In the genomic region with DNA sequence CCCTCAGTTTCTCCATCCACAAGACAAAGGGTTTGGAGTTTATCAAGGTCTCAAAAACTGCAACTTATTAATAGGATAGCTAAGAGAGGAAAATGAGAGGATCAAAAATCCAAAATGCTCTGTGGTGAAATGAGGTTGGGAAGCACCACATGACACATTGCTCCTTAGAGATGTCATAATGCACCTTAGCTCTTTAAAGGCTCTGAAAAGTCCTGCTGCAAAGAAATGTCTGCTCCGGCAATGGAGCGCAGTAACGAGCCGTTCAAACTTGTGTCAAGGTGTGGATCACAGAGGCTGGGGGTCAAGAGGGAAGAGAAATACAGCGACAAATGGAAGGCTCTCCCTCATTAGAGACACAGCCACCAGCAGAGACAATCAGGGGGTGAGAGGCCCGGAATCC, we compare ENCODE assay signal across 2 cellular contexts.
TF ChIP-seq lines count a peak whose summit lies in the region.

No MANE protein-coding gene starts in this region.

TF ChIP-seq in A549, 52 proteins besides CTCF, POLR2A, EP300 and RAD21 (continued from another document):
- TF ChIP-seq FOSL2 (IDR thresholded peaks at IDR 0.05) (no peak), FOSL2 (CRISPR knock-in tag; IDR thresholded peaks at IDR 0.05) (no peak), SREBF2 (IDR thresholded peaks at IDR 0.05) (no peak), NR3C1 (IDR thresholded peaks at IDR 0.05) (no peak), CEBPB (IDR thresholded peaks at IDR 0.05) (no peak)
- TF ChIP-seq, protein P1, sequence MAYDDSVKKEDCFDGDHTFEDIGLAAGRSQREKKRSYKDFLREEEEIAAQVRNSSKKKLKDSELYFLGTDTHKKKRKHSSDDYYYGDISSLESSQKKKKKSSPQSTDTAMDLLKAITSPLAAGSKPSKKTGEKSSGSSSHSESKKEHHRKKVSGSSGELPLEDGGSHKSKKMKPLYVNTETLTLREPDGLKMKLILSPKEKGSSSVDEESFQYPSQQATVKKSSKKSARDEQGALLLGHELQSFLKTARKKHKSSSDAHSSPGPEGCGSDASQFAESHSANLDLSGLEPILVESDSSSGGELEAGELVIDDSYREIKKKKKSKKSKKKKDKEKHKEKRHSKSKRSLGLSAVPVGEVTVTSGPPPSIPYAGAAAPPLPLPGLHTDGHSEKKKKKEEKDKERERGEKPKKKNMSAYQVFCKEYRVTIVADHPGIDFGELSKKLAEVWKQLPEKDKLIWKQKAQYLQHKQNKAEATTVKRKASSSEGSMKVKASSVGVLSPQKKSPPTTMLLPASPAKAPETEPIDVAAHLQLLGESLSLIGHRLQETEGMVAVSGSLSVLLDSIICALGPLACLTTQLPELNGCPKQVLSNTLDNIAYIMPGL (CRISPR knock-in tag; IDR thresholded peaks at IDR 0.05; ENCODE audit: borderline replicate concordance), result no peak
- TF ChIP-seq, protein P2, sequence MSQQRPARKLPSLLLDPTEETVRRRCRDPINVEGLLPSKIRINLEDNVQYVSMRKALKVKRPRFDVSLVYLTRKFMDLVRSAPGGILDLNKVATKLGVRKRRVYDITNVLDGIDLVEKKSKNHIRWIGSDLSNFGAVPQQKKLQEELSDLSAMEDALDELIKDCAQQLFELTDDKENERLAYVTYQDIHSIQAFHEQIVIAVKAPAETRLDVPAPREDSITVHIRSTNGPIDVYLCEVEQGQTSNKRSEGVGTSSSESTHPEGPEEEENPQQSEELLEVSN (IDR thresholded peaks at IDR 0.05; ENCODE audit: borderline replicate concordance, low read depth), result no peak

TF ChIP-seq in HEK293, 187 proteins besides CTCF, POLR2A, EP300 and RAD21 (continued from another document):
- TF ChIP-seq, protein P3, sequence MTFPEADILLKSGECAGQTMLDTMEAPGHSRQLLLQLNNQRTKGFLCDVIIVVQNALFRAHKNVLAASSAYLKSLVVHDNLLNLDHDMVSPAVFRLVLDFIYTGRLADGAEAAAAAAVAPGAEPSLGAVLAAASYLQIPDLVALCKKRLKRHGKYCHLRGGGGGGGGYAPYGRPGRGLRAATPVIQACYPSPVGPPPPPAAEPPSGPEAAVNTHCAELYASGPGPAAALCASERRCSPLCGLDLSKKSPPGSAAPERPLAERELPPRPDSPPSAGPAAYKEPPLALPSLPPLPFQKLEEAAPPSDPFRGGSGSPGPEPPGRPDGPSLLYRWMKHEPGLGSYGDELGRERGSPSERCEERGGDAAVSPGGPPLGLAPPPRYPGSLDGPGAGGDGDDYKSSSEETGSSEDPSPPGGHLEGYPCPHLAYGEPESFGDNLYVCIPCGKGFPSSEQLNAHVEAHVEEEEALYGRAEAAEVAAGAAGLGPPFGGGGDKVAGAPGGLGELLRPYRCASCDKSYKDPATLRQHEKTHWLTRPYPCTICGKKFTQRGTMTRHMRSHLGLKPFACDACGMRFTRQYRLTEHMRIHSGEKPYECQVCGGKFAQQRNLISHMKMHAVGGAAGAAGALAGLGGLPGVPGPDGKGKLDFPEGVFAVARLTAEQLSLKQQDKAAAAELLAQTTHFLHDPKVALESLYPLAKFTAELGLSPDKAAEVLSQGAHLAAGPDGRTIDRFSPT (tag by site-specific recombination; IDR thresholded peaks at IDR 0.05), result no peak
